13 cellular contexts compared by ENCODE assay signal in the genomic region with DNA sequence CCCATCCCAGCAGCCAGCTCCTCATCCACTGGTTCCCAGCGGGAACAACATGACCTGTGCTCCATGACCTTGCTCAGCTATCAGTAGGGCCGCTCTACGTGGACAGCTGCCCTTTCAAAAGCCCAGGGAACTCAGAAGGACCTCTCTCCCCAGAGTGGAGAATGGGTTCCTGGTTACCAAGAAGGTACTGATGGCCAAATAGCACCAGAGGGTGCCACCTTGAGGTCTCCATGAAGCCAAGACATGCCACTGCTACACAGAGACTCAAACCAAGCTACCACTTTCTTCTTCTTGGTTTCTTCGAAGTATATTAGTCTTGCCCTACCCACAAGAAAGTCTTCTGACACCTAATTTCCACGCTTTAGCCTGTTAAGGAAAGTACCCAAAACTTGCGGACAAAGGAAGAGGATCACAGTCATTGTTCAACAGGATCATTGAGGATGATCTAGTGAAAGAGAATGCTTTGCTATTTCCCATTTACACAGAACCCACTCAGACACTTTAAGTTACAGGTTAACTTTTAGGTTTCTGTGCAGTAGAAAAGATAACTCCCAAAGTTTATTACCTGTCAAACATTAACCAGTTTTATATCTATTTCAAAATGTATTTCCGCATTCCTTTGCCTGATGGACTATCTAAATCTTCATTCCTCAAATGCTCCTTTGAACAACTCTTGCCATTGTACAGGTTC.
DNase-seq lines count a peak whose midpoint lies in the region; ATAC-seq and TF ChIP-seq lines count a peak whose summit lies in the region.
"Had no signal": no experiment of that assay in that cellular context is flagged by ENCODE, and none has a peak within 500 bp of the region (broad histone marks: within the 10 kb centered on the region; RNA-seq: fewer than 3 reads in every experiment).

No MANE protein-coding gene starts in this region.

- H3K4me3 ChIP-seq in GM12865 (ENCODE audit: low read depth, low read length) (no peak overlapping the region), MM.1S (ENCODE audit: low read length) (no peak overlapping the region)
- H3K4me3 ChIP-seq: BLaER1 treated with 17β-estradiol and CSF1 and Interleukin-3, amounts not matched to agents 10 nM and 100 nM; left lung; ovary; SJSA1 had no signal

- no peak overlapping the region for H3K27ac ChIP-seq in MM.1S (ENCODE audit: low read length)
- H3K27ac ChIP-seq: BLaER1 treated with 17β-estradiol and CSF1 and Interleukin-3, amounts not matched to agents 10 nM and 100 nM; left lung; ovary; SJSA1 had no signal

- no peaks in the 10 kb centered on the region for H3F3A ChIP-seq in MM.1S (ENCODE audit: insufficient read depth, low read length)

- H2AFZ ChIP-seq in MM.1S (ENCODE audit: low read length) = no peak overlapping the region

- no peaks in the 10 kb centered on the region for H3K36me3 ChIP-seq in MM.1S (replicated peaks; ENCODE audit: insufficient read depth, low read length)
- H3K36me3 ChIP-seq: BLaER1 treated with 17β-estradiol and CSF1 and Interleukin-3, amounts not matched to agents 10 nM and 100 nM; left lung; ovary had no signal

- H3K27me3 ChIP-seq in MM.1S (replicated peaks; ENCODE audit: insufficient read depth, low read length) = no peaks in the 10 kb centered on the region
- H3K27me3 ChIP-seq: BLaER1 treated with 17β-estradiol and CSF1 and Interleukin-3, amounts not matched to agents 10 nM and 100 nM; ovary; SJSA1 had no signal

- DNase-seq in GM12865 (ENCODE audit: low read depth) = peak; percentile 37
- DNase-seq in MM.1S = no peak
- DNase-seq in left lobe of liver (ENCODE audit: low spot score) = no peak
- no peak for DNase-seq in cerebellar cortex (ENCODE audit: low spot score)
- no peak for DNase-seq in NOMO-1 treated with DMSO at 0.1 percent for 48 hours (lab: John Stamatoyannopoulos, UW; ENCODE audit: unreplicated experiment)
- no peak for DNase-seq in NOMO-1 (lab: John Stamatoyannopoulos, UW; ENCODE audit: unreplicated experiment in 2 of 2)
- DNase-seq: left lung; ovary; stimulated activated CD4-positive, alpha-beta T cell treated with anti-CD3 and anti-CD28 coated beads, Interleukin-2, amount 100 ng/mL, for 24 hours had no signal

- ATAC-seq in GM21619 (IDR thresholded peaks at IDR 0.05; ENCODE audit: unreplicated experiment) = peak; percentile 27
- peak; percentile 69 for ATAC-seq in left lobe of liver
- no peak for ATAC-seq in GM21576 (IDR thresholded peaks at IDR 0.05; ENCODE audit: unreplicated experiment)

- H3K9me3 ChIP-seq in MM.1S (replicated peaks; ENCODE audit: insufficient read depth, low read length) = no peaks in the 10 kb centered on the region
- H3K9me3 ChIP-seq: left lung, ovary, SJSA1 had no signal

- no peak overlapping the region for H3K9ac ChIP-seq in MM.1S (ENCODE audit: low read length)
- H3K9ac ChIP-seq: BLaER1 treated with 17β-estradiol and CSF1 and Interleukin-3, amounts not matched to agents 10 nM and 100 nM had no signal

- H3K4me1 ChIP-seq in MM.1S (ENCODE audit: low read length) = peaks cover 22% of the 10 kb centered on the region
- H3K4me1 ChIP-seq: left lung had no signal

- no peaks in the 10 kb centered on the region for H3K79me2 ChIP-seq in MM.1S (ENCODE audit: low read length)

- no peaks in the 10 kb centered on the region for H3K9me2 ChIP-seq in MM.1S (replicated peaks; ENCODE audit: insufficient read depth, low read length)

- no peaks in the 10 kb centered on the region for H4K20me1 ChIP-seq in MM.1S (ENCODE audit: insufficient read depth, low read length)
- H4K20me1 ChIP-seq: BLaER1 treated with 17β-estradiol and CSF1 and Interleukin-3, amounts not matched to agents 10 nM and 100 nM had no signal

- no peak for TF ChIP-seq CTCF in GM12865 (IDR thresholded peaks at IDR 0.05; ENCODE audit: insufficient read depth, low read depth, low read length, missing control alignments)
- no peak for TF ChIP-seq CTCF in MM.1S (IDR thresholded peaks at IDR 0.05; ENCODE audit: low read length)

- H3K4me2 ChIP-seq in MM.1S (ENCODE audit: low read depth, low read length) = peak overlapping the region; percentile 25; the same call in 1 of the 2 replicates
